ENCODE assay signal across 8 cellular contexts in the genomic region with DNA sequence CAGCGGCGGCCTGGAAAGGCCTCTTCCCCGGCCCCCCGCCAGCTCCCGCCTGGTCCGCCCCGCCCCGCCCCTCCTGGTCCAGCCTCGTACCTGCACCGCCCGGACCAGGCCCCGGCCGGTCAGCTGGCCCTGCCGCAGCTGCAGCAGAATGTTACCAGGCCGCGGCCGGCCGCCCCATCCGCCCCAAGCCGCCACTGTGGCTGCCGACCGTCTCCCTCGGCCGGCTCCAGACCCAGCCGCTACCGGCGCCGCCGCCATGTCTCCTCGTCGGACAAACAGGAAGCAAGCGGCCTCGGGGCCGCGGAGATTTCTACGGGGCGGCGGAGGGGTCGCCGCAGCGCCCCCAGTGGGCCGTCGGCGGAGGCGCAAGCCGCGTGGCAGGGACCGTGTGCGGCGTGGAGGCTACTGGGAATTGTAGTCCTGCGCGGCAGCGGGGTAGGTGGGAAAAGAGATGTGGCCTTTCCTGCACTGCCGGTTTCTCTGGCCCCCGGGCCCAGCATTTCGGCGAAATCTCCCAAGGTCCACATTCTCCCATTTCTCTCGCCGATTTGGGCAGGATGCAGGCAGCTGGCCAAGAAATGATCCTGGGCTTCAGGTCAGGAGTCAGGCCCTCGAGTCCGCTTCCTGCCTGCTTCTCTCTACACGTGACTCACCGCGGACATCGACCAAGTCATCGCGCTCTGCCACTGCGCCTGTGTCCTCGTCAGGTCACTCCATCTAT. TPM values are rescaled to one million over a fixed set of nuclear protein-coding genes. Genes with fewer than 3 reads are reported as not detected.
DNase-seq lines count a peak whose midpoint lies in the region; ATAC-seq and TF ChIP-seq lines count a peak whose summit lies in the region.

A gene with protein sequence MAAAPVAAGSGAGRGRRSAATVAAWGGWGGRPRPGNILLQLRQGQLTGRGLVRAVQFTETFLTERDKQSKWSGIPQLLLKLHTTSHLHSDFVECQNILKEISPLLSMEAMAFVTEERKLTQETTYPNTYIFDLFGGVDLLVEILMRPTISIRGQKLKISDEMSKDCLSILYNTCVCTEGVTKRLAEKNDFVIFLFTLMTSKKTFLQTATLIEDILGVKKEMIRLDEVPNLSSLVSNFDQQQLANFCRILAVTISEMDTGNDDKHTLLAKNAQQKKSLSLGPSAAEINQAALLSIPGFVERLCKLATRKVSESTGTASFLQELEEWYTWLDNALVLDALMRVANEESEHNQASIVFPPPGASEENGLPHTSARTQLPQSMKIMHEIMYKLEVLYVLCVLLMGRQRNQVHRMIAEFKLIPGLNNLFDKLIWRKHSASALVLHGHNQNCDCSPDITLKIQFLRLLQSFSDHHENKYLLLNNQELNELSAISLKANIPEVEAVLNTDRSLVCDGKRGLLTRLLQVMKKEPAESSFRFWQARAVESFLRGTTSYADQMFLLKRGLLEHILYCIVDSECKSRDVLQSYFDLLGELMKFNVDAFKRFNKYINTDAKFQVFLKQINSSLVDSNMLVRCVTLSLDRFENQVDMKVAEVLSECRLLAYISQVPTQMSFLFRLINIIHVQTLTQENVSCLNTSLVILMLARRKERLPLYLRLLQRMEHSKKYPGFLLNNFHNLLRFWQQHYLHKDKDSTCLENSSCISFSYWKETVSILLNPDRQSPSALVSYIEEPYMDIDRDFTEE (minus strand): TSS at position 284 of the 721 bp plus-strand sequence. CDS start 26 bp downstream, at position 258.

- H2AFZ ChIP-seq in OCI-LY7 (ENCODE audit: low read length), result peak within 1 kb of the TSS; percentile 98

- CTCF ChIA-PET in OCI-LY7 (lab: Charles Lee; ENCODE audit: unreplicated experiment), result interaction anchor here (2.0 kb wide), 1 partner anchor 54 kb away, joined by 4 read pairs; the partner anchor contains the start of gene EDEM2

- H3K4me1 ChIP-seq in HUES6 (ENCODE audit: control insufficient read depth, insufficient read depth, low read length) (peaks cover 20% of the 10 kb centered on the region), OCI-LY7 (ENCODE audit: insufficient read depth, low read length, poor library complexity, severe bottlenecking) (peaks cover 18% of the 10 kb centered on the region), mucosa of stomach (ENCODE audit: control insufficient read depth, insufficient read depth, low read length) (peaks cover 19% of the 10 kb centered on the region)

- H3K9me3 ChIP-seq in HUES6 (ENCODE audit: control insufficient read depth, insufficient read depth, low read depth, low read length) (no peaks in the 10 kb centered on the region), OCI-LY7 (ENCODE audit: low read length) (no peaks in the 10 kb centered on the region), mucosa of stomach (ENCODE audit: control insufficient read depth, low read length) (no peaks in the 10 kb centered on the region)

- peaks cover 9% of the 10 kb centered on the region; the same call in 1 of the 2 replicates for H4K20me1 ChIP-seq in OCI-LY7 (ENCODE audit: insufficient read depth, low read length)

- H3K36me3 ChIP-seq in HUES6 (ENCODE audit: control insufficient read depth, insufficient read depth, low read length) (peaks cover 13% of the 10 kb centered on the region; the same call in 1 of the 2 replicates), OCI-LY7 (ENCODE audit: insufficient read depth, low read length) (peaks cover 21% of the 10 kb centered on the region; the same call in 1 of the 2 replicates), mucosa of stomach (ENCODE audit: control insufficient read depth, insufficient read depth, low read length) (no peaks in the 10 kb centered on the region)

- peak within 1 kb of the TSS; percentile 89 for H3K4me2 ChIP-seq in OCI-LY7 (ENCODE audit: low read length)

- peaks cover 41% of the 10 kb centered on the region for H3K79me2 ChIP-seq in OCI-LY7 (ENCODE audit: insufficient read depth, low read depth, low read length)

- BruUV-seq in OCI-LY7 (replicated peaks; lab: Mats Ljungman, UMichigan), result no TSS peak

- H3K9ac ChIP-seq in HUES6 (ENCODE audit: low read length) (peak within 1 kb of the TSS; percentile 84), mucosa of stomach (ENCODE audit: low read length) (peak within 1 kb of the TSS; percentile 76)

- DNase-seq in DMS153 (lab: John Stamatoyannopoulos, UW) (peak; percentile 71), OCI-LY7 (ENCODE audit: low spot score) (peak; percentile 92), activated T-cell treated with anti-CD3 and anti-CD28 coated beads for 48 hours (ENCODE audit: low read depth) (peak; percentile 90), erythroblast (lab: John Stamatoyannopoulos, UW) (peak; percentile 91 to 95)
- peak; percentile 71 for DNase-seq in stimulated activated CD8-positive, alpha-beta memory T cell treated with anti-CD3 and anti-CD28 coated beads, Interleukin-7, amount 100 ng/mL, for 24 hours (ENCODE audit: low read depth)

- H3K4me3 ChIP-seq in HUES6 (ENCODE audit: low read depth, low read length) (peak within 1 kb of the TSS; percentile 93), OCI-LY7 (ENCODE audit: low read depth, low read length, poor library complexity, severe bottlenecking) (peak within 1 kb of the TSS; percentile 100), mucosa of stomach (ENCODE audit: low read length) (peak within 1 kb of the TSS; percentile 60)

- TF ChIP-seq CTCF in OCI-LY7 (conservative IDR thresholded peaks at IDR 0.05; ENCODE audit: low read length), result peak; percentile 88

- intact Hi-C loops in OCI-LY7 (cut with micrococcal nuclease; ENCODE audit: unreplicated experiment), result loop anchor here (1.0 to 10.0 kb wide), 3 partner anchors 55 to 218 kb away; partner anchors contain the start of genes EDEM2, GSS and MYH7B

- peak; percentile 95 for ATAC-seq in GM21423 (IDR thresholded peaks at IDR 0.05; ENCODE audit: unreplicated experiment)

- H3K27ac ChIP-seq in HUES6 (ENCODE audit: low read depth, low read length) (peak within 1 kb of the TSS; percentile 81; the same call in 1 of the 2 replicates), OCI-LY7 (ENCODE audit: low read depth, low read length, poor library complexity, severe bottlenecking) (peak within 1 kb of the TSS; percentile 20)

- peak; percentile 71 for TF ChIP-seq POLR2A in erythroblast (IDR thresholded peaks at IDR 0.05; ENCODE audit: low read length)

- no peaks in the 10 kb centered on the region for H3K9me2 ChIP-seq in OCI-LY7 (ENCODE audit: insufficient read depth, low read length)

- POLR2A ChIA-PET in OCI-LY7 (lab: Charles Lee), result interaction anchor here (0.6 to 1.5 kb wide), 2 partner anchors 54 to 817 kb away, joined by 3 to 7 read pairs; partner anchors contain the start of gene EDEM2

- no peaks in the 10 kb centered on the region for H3K27me3 ChIP-seq in HUES6 (ENCODE audit: control insufficient read depth, insufficient read depth, low read length)
- H3K27me3 ChIP-seq in mucosa of stomach (ENCODE audit: control insufficient read depth, insufficient read depth, low read length), result no peaks in the 10 kb centered on the region

RNA-seq across cellular contexts. Expression of the gene that starts here (rescaled TPM):
- 25.5 and 31.9 TPM in 2 replicates for total RNA-seq in OCI-LY7 (2014; rRNA removed; shearing (Covaris generic))
- total RNA-seq in OCI-LY7 (2022), result 38.8 and 42.3 TPM in 2 replicates

Comparison
In these comparisons a context has a peak if more than half of its experiments do, and no peak if none do; other contexts are left out.
1. Peak in every context shown above with its lines: DNase-seq, ATAC-seq, H3K4me3 ChIP-seq and H3K27ac ChIP-seq.